ENCODE assay signal across 29 cellular contexts in the genomic region with DNA sequence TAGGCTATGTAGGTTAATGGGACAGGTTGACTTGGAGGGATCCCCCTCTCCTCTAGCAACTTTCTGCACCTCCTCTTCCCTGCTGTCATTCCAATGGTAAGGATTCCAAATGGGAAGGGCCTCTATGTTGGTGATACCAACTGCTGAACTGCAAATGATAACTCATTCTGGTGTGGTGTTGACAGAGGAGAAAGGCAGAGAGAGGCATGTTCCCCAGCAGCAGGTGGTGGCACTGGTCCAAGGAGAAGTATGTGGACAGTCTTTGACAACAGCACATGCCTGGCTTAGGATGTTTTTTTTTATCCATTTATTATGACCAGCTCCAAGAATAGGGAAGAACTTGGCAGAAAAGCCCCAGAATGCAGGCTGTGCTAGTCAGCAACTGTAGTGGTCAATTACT. TPM values are rescaled to one million over a fixed set of nuclear protein-coding genes. Genes with fewer than 3 reads are reported as not detected.
DNase-seq lines count a peak whose midpoint lies in the region; ATAC-seq, FAIRE-seq and TF ChIP-seq lines count a peak whose summit lies in the region.
"Had no signal": no experiment of that assay in that cellular context is flagged by ENCODE, and none has a peak within 500 bp of the region (broad histone marks: within the 10 kb centered on the region; RNA-seq: fewer than 3 reads in every experiment).

No MANE protein-coding gene starts in this region.

- ATAC-seq in mucosa of descending colon (no peak), right cardiac atrium (no peak)
- ATAC-seq in stimulated activated naive CD8-positive, alpha-beta T cell treated with anti-CD3 and anti-CD28 coated beads, Interleukin-15, amount 100 ng/mL, for 72 hours: no peak
- ATAC-seq: activated T-cell treated with anti-CD3 and anti-CD28 coated beads, Interleukin-2, amount 50 U/mL, for 4 hours; gastroesophageal sphincter; PC-3 had no signal

- FAIRE-seq in RCC 7860 (lab: Jason Lieb, UNC): no peak
- FAIRE-seq: astrocyte, islet of Langerhans had no signal

- H3K27ac Mint-ChIP-seq in stimulated activated naive CD8-positive, alpha-beta T cell treated with anti-CD3 and anti-CD28 coated beads, Interleukin-15, amount 100 ng/mL, for 72 hours: no peak overlapping the region
- H3K27ac Mint-ChIP-seq: activated CD4-positive, alpha-beta T cell treated with anti-CD3 and anti-CD28 coated beads, Interleukin-2, amount 10 ng/mL, durations not matched to agents 7 days and 5 days; CD8-positive, alpha-beta memory T cell; H9; naive B cell; progenitor cell of endocrine pancreas had no signal

- H3K27ac ChIP-seq in right cardiac atrium (ENCODE audit: low read length): no peak overlapping the region
- H3K27ac ChIP-seq: gastroesophageal sphincter, left ventricle myocardium inferior, thoracic aorta, vagina had no signal

- intact Hi-C loops in mucosa of descending colon (cut with DNase I, micrococcal nuclease) (no loop called here), right cardiac atrium (cut with DNase I) (no loop called here)

- no peaks in the 10 kb centered on the region for H3K9me3 ChIP-seq in mucosa of descending colon
- H3K9me3 ChIP-seq in right cardiac atrium (ENCODE audit: control insufficient read depth, low read length): no peaks in the 10 kb centered on the region
- H3K9me3 ChIP-seq: BE2C, gastroesophageal sphincter, left ventricle myocardium inferior, thoracic aorta, vagina had no signal

- TF ChIP-seq CTCF in epithelial cell of esophagus (IDR thresholded peaks at IDR 0.05; ENCODE audit: insufficient read depth, low read depth, low read length, missing control alignments) (no peak), mucosa of descending colon (IDR thresholded peaks at IDR 0.05) (no peak)

- no peaks in the 10 kb centered on the region for H3K27me3 Mint-ChIP-seq in stimulated activated naive CD8-positive, alpha-beta T cell treated with anti-CD3 and anti-CD28 coated beads, Interleukin-15, amount 100 ng/mL, for 72 hours
- H3K27me3 Mint-ChIP-seq: activated CD4-positive, alpha-beta T cell treated with anti-CD3 and anti-CD28 coated beads, Interleukin-2, amount 10 ng/mL, durations not matched to agents 7 days and 5 days; naive B cell; progenitor cell of endocrine pancreas had no signal

- peaks cover 0 to 4% of the 10 kb centered on the region in 2 donors for H3K9me3 Mint-ChIP-seq in stimulated activated naive CD8-positive, alpha-beta T cell treated with anti-CD3 and anti-CD28 coated beads, Interleukin-15, amount 100 ng/mL, for 72 hours

- no peaks in the 10 kb centered on the region for H3K4me1 Mint-ChIP-seq in stimulated activated naive CD8-positive, alpha-beta T cell treated with anti-CD3 and anti-CD28 coated beads, Interleukin-15, amount 100 ng/mL, for 72 hours
- H3K4me1 Mint-ChIP-seq: activated CD4-positive, alpha-beta T cell treated with anti-CD3 and anti-CD28 coated beads, Interleukin-2, amount 10 ng/mL, durations not matched to agents 7 days and 5 days; CD8-positive, alpha-beta memory T cell; naive B cell had no signal

- H3K4me1 ChIP-seq in mucosa of descending colon (ENCODE audit: low read depth): no peaks in the 10 kb centered on the region
- H3K4me1 ChIP-seq in right cardiac atrium (ENCODE audit: control insufficient read depth, insufficient read depth, low read length): no peaks in the 10 kb centered on the region
- H3K4me1 ChIP-seq: BE2C, gastroesophageal sphincter, left ventricle myocardium inferior had no signal

- DNase-seq in NCI-H345 (lab: John Stamatoyannopoulos, UW): peak; percentile 10
- no peak for DNase-seq in NCI-H345 treated with DMSO at 0.1 percent for 48 hours (lab: John Stamatoyannopoulos, UW; ENCODE audit: unreplicated experiment)
- peak; percentile 79 for DNase-seq in NCI-H446 treated with DMSO at 0.1 percent for 48 hours (lab: John Stamatoyannopoulos, UW)
- DNase-seq in epithelial cell of esophagus (ENCODE audit: low read depth): peak; percentile 67
- DNase-seq in RCC 7860 (ENCODE audit: low spot score): no peak
- no peak for DNase-seq in mucosa of descending colon
- no peak for DNase-seq in stimulated activated naive CD8-positive, alpha-beta T cell treated with anti-CD3 and anti-CD28 coated beads, Interleukin-15, amount 100 ng/mL, for 72 hours
- DNase-seq in right cardiac atrium: no peak
- DNase-seq: activated CD4-positive, alpha-beta T cell treated with anti-CD3 and anti-CD28 coated beads, Interleukin-2, amount 10 ng/mL, durations not matched to agents 7 days and 5 days; activated gamma-delta T cell treated with Interleukin-2 at 50 U/mL for 16 hours; activated T-cell treated with anti-CD3 and anti-CD28 coated beads, Interleukin-2, amount 50 U/mL, for 4 hours; BE2C; CD8-positive, alpha-beta memory T cell; dermis blood vessel endothelial cell; H9; left ventricle myocardium inferior; mesendoderm; naive B cell; NCI-H2171; Right ventricle myocardium superior; stimulated activated naive CD4-positive, alpha-beta T cell treated with Interleukin-2 at 50 U/mL for 16 hours had no signal

- H3K4me3 Mint-ChIP-seq in stimulated activated naive CD8-positive, alpha-beta T cell treated with anti-CD3 and anti-CD28 coated beads, Interleukin-15, amount 100 ng/mL, for 72 hours: no peak overlapping the region
- H3K4me3 Mint-ChIP-seq: activated CD4-positive, alpha-beta T cell treated with anti-CD3 and anti-CD28 coated beads, Interleukin-2, amount 10 ng/mL, durations not matched to agents 7 days and 5 days; activated T-cell treated with anti-CD3 and anti-CD28 coated beads, Interleukin-2, amount 50 U/mL, for 4 hours; CD8-positive, alpha-beta memory T cell; H9; naive B cell had no signal

- H3K36me3 ChIP-seq in mucosa of descending colon (ENCODE audit: low read depth): no peaks in the 10 kb centered on the region
- H3K36me3 ChIP-seq: BE2C, gastroesophageal sphincter, left ventricle myocardium inferior, thoracic aorta, vagina had no signal

- no peaks in the 10 kb centered on the region for H3K27me3 ChIP-seq in right cardiac atrium (ENCODE audit: control insufficient read depth, insufficient read depth)
- H3K27me3 ChIP-seq: BE2C, gastroesophageal sphincter, vagina had no signal

- H3K4me3 ChIP-seq in epithelial cell of esophagus (ENCODE audit: low read length) (no peak overlapping the region), mucosa of descending colon (no peak overlapping the region), right cardiac atrium (ENCODE audit: low read length) (no peak overlapping the region)
- H3K4me3 ChIP-seq: gastroesophageal sphincter, left ventricle myocardium inferior, thoracic aorta, vagina had no signal

RNA-seq across cellular contexts. Expression of gene SPAG17, which starts 19.6 kb away (rescaled TPM):
- total RNA-seq in mucosa of descending colon (not detected), right cardiac atrium (under 1 TPM in 1 of 4 donors, not detected in 3; 0.59 TPM)
- 0.02 TPM for polyA plus RNA-seq in right cardiac atrium
- total RNA-seq: A673; activated CD4-positive, alpha-beta T cell treated with anti-CD3 and anti-CD28 coated beads, Interleukin-2, amount 10 ng/mL, durations not matched to agents 7 days and 5 days; activated T-cell treated with anti-CD3 and anti-CD28 coated beads, Interleukin-2, amount 50 U/mL, for 4 hours; CD8-positive, alpha-beta memory T cell; left ventricle myocardium inferior; PC-3; Right ventricle myocardium superior; thoracic aorta had no signal
- polyA plus RNA-seq: CD8-positive, alpha-beta memory T cell had no signal

Comparison
In these comparisons a context has a peak if more than half of its experiments do, and no peak if none do; other contexts are left out.
1. DNase-seq: peak in NCI-H345 (single experiment), NCI-H446 treated with DMSO at 0.1 percent for 48 hours (single experiment) and epithelial cell of esophagus (single experiment); none in NCI-H345 treated with DMSO at 0.1 percent for 48 hours (single experiment), RCC 7860 (single experiment), mucosa of descending colon (0 of 3), stimulated activated naive CD8-positive, alpha-beta T cell treated with anti-CD3 and anti-CD28 coated beads, Interleukin-15, amount 100 ng/mL, for 72 hours (0 of 2) and right cardiac atrium (0 of 3).